Comparison of ENCODE assay signal across 30 cellular contexts in the genomic region with DNA sequence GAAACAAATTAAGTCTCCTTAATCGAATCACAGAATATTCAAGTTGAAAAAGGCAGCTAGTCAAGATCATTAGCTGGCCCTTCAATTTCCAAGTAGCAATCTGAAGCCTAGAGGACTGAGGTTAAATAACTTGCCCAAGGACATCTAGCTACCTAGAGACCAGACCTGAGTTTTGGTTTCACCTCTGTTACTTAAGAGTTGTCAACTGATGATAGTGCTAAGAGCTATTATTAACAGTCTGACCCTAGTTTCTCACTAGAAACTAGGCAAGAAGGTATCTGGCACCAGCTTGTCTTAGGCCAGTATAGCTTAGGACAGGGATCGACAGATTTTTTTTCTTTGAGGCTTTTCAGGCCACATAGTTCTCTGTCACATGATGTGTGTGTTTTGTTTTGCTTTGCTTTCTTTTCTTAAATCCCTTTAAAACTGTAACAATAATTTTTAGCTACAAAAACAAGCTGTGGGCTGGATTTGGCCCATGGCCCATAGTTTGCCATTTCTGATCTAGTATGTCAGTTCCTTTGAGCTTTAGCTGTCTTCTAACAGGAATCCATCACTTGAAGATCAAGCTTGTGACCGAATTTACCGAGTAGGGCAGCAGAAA. TPM values are rescaled to one million over a fixed set of nuclear protein-coding genes. Genes with fewer than 3 reads are reported as not detected.
DNase-seq lines count a peak whose midpoint lies in the region; ATAC-seq, FAIRE-seq and TF ChIP-seq lines count a peak whose summit lies in the region.
"Had no signal": no experiment of that assay in that cellular context is flagged by ENCODE, and none has a peak within 500 bp of the region (broad histone marks: within the 10 kb centered on the region; RNA-seq: fewer than 3 reads in every experiment).

No MANE protein-coding gene starts in this region.

- no peak overlapping the region for H3K4me2 ChIP-seq in GM12878 (ENCODE audit: control insufficient read depth, insufficient read depth)

- no peak for FAIRE-seq in GM12878 (lab: Jason Lieb, UNC)

- no peaks in the 10 kb centered on the region for H3K4me1 ChIP-seq in GM12878 (ENCODE audit: control insufficient read depth, insufficient read depth, low read length)
- peaks cover 2 to 25% of the 10 kb centered on the region in 2 donors for H3K4me1 ChIP-seq in ascending aorta
- peaks cover 2 to 4% of the 10 kb centered on the region in 2 donors for H3K4me1 ChIP-seq in aorta (ENCODE audit: control insufficient read depth in 1 of 2, insufficient read depth in 2 of 2, low read length in 2 of 2)
- H3K4me1 ChIP-seq: spleen, upper lobe of right lung had no signal

- no peak overlapping the region for H3K27ac ChIP-seq in GM12878 (ENCODE audit: control insufficient read depth, insufficient read depth)
- H3K27ac ChIP-seq in ascending aorta, result peak overlapping the region in 1 of 2 donors; percentile 42
- H3K27ac ChIP-seq in aorta (ENCODE audit: low read depth in 1 of 2, low read length in 2 of 2), result no peak overlapping the region
- H3K27ac ChIP-seq: foreskin keratinocyte, Peyer's patch, spleen, upper lobe of right lung had no signal

- H3K27me3 ChIP-seq in GM12878 (replicated peaks in 1 of 2; ENCODE audit: control insufficient read depth in 2 of 2, insufficient read depth in 2 of 2, low read length in 1 of 2) (no peaks in the 10 kb centered on the region), ascending aorta (no peaks in the 10 kb centered on the region), aorta (ENCODE audit: control insufficient read depth in 1 of 2, insufficient read depth in 2 of 2, low read length in 1 of 2) (no peaks in the 10 kb centered on the region)
- H3K27me3 ChIP-seq: BE2C, foreskin keratinocyte, Peyer's patch, spleen, upper lobe of right lung had no signal

- in situ Hi-C loops in GM12878 (cut with MboI), result no loop called here

- H3K79me2 ChIP-seq in GM12878 (ENCODE audit: control insufficient read depth, insufficient read depth, low read length), result no peaks in the 10 kb centered on the region

- no peak for TF ChIP-seq EP300 in GM12878 (IDR thresholded peaks at IDR 0.05; ENCODE audit: borderline replicate concordance in 1 of 2, control insufficient read depth in 1 of 2, low read depth in 2 of 2, low read length in 2 of 2)

- no peak overlapping the region for H2AFZ ChIP-seq in GM12878 (ENCODE audit: control insufficient read depth, low read depth, low read length)

- ATAC-seq in HG02678 (IDR thresholded peaks at IDR 0.05; ENCODE audit: unreplicated experiment), result peak; percentile 43
- no peak for ATAC-seq in GM12878
- ATAC-seq in aorta (ENCODE audit: low FRiP score), result no peak
- ATAC-seq: esophagus mucosa, foreskin keratinocyte, HCT116, left lobe of liver, natural killer cell, upper lobe of right lung had no signal

- TF ChIP-seq POLR2A in GM12878 (IDR thresholded peaks at IDR 0.05; ENCODE audit: low read depth, low read length), result no peak

- SMC1A ChIA-PET in GM12878 (lab: Charles Lee; ENCODE audit: uncharacterized antibody, unreplicated experiment), result interaction anchor here (0.9 to 1.1 kb wide), 2 partner anchors 10 to 31 kb away, joined by 4 to 5 read pairs; no protein-coding TSS in a partner anchor

- H3K36me3 ChIP-seq in GM12878 (ENCODE audit: control insufficient read depth in 2 of 2, insufficient read depth in 2 of 2, low read length in 1 of 2), result peaks cover 15 to 61% of the 10 kb centered on the region in 2 experiments
- H3K36me3 ChIP-seq in ascending aorta, result peaks cover 2 to 5% of the 10 kb centered on the region in 2 donors
- no peaks in the 10 kb centered on the region for H3K36me3 ChIP-seq in aorta (ENCODE audit: control insufficient read depth in 1 of 2, insufficient read depth in 2 of 2, low read length in 1 of 2)
- H3K36me3 ChIP-seq: BE2C had no signal

- BruUV-seq in GM12878 (replicated peaks; lab: Mats Ljungman, UMichigan), result TSS peak; percentile 8

- RAD21 ChIA-PET in GM12878 (lab: Charles Lee; ENCODE audit: unreplicated experiment), result no interaction called here

- POLR2A ChIA-PET in GM12878 (lab: Charles Lee), result interaction anchor here (0.7 to 1.0 kb wide), 3 partner anchors 13 to 437 kb away, joined by 3 to 6 read pairs (median 4); no protein-coding TSS in a partner anchor

- CTCF ChIA-PET in GM12878 (lab: Yijun Ruan, JAX), result interaction anchor here (0.6 to 1.4 kb wide), 6 partner anchors 17 to 668 kb away, joined by 3 to 8 read pairs (median 4); no protein-coding TSS in a partner anchor

- DNase-seq in EH (ENCODE audit: low read depth), result peak; percentile 51
- DNase-seq in GM12878 (ENCODE audit: low read depth, low spot score), result no peak
- DNase-seq in myocyte (ENCODE audit: low read depth), result peak; percentile 45
- DNase-seq in NCI-H1417 treated with DMSO at 0.1 percent for 48 hours (lab: John Stamatoyannopoulos, UW), result no peak
- no peak for DNase-seq in DMS53 (lab: John Stamatoyannopoulos, UW)
- DNase-seq in ascending aorta (ENCODE audit: low spot score in 2 of 2), result no peak
- no peak for DNase-seq in aorta
- DNase-seq: ACHN; activated CD4-positive, alpha-beta T cell treated with anti-CD3 and anti-CD28 coated beads for 4 hours; activated gamma-delta T cell treated with Interleukin-2 at 50 U/mL for 16 hours; activated T-cell treated with anti-CD3 and anti-CD28 coated beads for 4 hours; BE2C; DMS153; foreskin keratinocyte; Kasumi-1; midbrain; natural killer cell; NCI-H1048; NCI-H1694 treated with DMSO at 0.1 percent for 48 hours; NCI-H526 treated with DMSO at 0.1 percent for 48 hours; Peyer's patch; spleen; SW 1271; T-helper 9 cell; upper lobe of right lung had no signal

- H3K9me3 ChIP-seq in GM12878 (replicated peaks; ENCODE audit: control insufficient read depth, insufficient read depth, low read length) (no peaks in the 10 kb centered on the region), ascending aorta (no peaks in the 10 kb centered on the region), aorta (ENCODE audit: control insufficient read depth, low read length) (no peaks in the 10 kb centered on the region)
- H3K9me3 ChIP-seq: BE2C, Peyer's patch, spleen, upper lobe of right lung had no signal

- H3K4me3 ChIP-seq in GM12878 (no peak overlapping the region), ascending aorta (no peak overlapping the region), aorta (ENCODE audit: low read length in 2 of 2) (no peak overlapping the region)
- H3K4me3 ChIP-seq: coronary artery, Peyer's patch, spleen, upper lobe of right lung had no signal

- no peak for TF ChIP-seq RAD21 in GM12878 (IDR thresholded peaks at IDR 0.05; ENCODE audit: insufficient read depth, low read depth, low read length)

- no peaks in the 10 kb centered on the region for H4K20me1 ChIP-seq in GM12878 (ENCODE audit: control insufficient read depth, insufficient read depth)

- WGBS in GM12878 (ENCODE audit: insufficient coverage, insufficient replicate concordance, low lambda C conversion rate, missing lambda C conversion rate), result 90% methylated on average over 4 of the region's 4 CpGs
- 31 to 38% methylated on average over 4 of the region's 4 CpGs for WGBS in aorta, 2 donors

- no peak for TF ChIP-seq CTCF in GM12878 (IDR thresholded peaks at IDR 0.05 in 2 of 3, conservative IDR thresholded peaks at IDR 0.05 in 1 of 3; ENCODE audit: control insufficient read depth in 2 of 3, extremely low read depth in 1 of 3, insufficient read depth in 1 of 3, low read depth in 3 of 3, low read length in 3 of 3)
- TF ChIP-seq CTCF in ascending aorta (IDR thresholded peaks at IDR 0.05), result no peak

- intact Hi-C loops in GM12878 (cut with micrococcal nuclease; ENCODE audit: unreplicated experiment), result no loop called here
- intact Hi-C loops in ascending aorta (cut with DNase I), result loop anchor here (10.0 kb wide), 1 partner anchor 506 kb away; a partner anchor contains a TSS
- intact Hi-C loops in aorta (cut with DNase I), result loop anchor here in 1 of 2 donors (2.0 kb wide), 1 partner anchor 22 kb away; a partner anchor contains a TSS

- no peak overlapping the region for H3K9ac ChIP-seq in GM12878 (ENCODE audit: control insufficient read depth, insufficient read depth, low read length)

RNA-seq across cellular contexts. Expression of a gene that starts 23.2 kb away (rescaled TPM):
- 0.47 and 0.58 TPM in 2 replicates for total RNA-seq in GM12878 (2013; cell fraction: nucleolus; rRNA removed)
- total RNA-seq in GM12878 (2014; rRNA removed) (0.40 and 0.54 TPM in 2 replicates), GM12878 (2014; rRNA removed; fragmentation: Illumina TruSeq; extraction: Trizol) (0.23 and 0.31 TPM in 2 replicates), GM12878 (2021) (0.44 and 0.48 TPM in 2 replicates), myocyte (14.4 and 17.1 TPM in 2 replicates), ascending aorta (1.9 TPM), aorta (1 to 10 TPM; 2.5 to 5.0 TPM)
- polyA plus RNA-seq in GM12878 (2011; ENCODE audit: low read depth), result 0.92 TPM
- polyA plus RNA-seq in GM12878 (2011; rRNA removed) (0.30 and 0.48 TPM in 2 replicates), GM12878 (2014; fragmentation: Illumina TruSeq; extraction: Trizol) (0.54 and 0.56 TPM in 2 replicates), GM12878 (2014; fragmentation: Nextera tagmentation; extraction: Ambion mirVana) (under 1 TPM; 0.42 TPM), GM12878 (2014; rRNA removed) (0.43 and 0.56 TPM in 2 replicates), GM12878 (2016; fragmentation: Nextera tagmentation; extraction: Ambion mirVana) (under 1 TPM; 0.60 to 0.86 TPM), aorta (10 to 100 TPM in 1 of 2 donors, under 1 TPM in 1; 0.25 to 23.9 TPM)
- 0.54 and 0.64 TPM in 2 replicates for polyA plus RNA-seq in GM12878 (2011; cell fraction: cytosol; rRNA removed)
- polyA plus RNA-seq in GM12878 (2011; cell fraction: nucleus; rRNA removed), result 0.78 and 1.1 TPM in 2 replicates
- polyA plus RNA-seq in GM12878 (2012), result 0.87 and 0.88 TPM in 2 replicates
- polyA minus RNA-seq in GM12878 (2011; rRNA and poly(A)+ RNA removed), result 0.15 TPM in 2 replicates
- polyA minus RNA-seq in GM12878 (2011; cell fraction: cytosol; rRNA and poly(A)+ RNA removed), result not detected in 2 replicates
- polyA minus RNA-seq in GM12878 (2011; cell fraction: nucleus; rRNA and poly(A)+ RNA removed), result 0.12 and 0.57 TPM in 2 replicates
- polyA plus RNA-seq in myocyte (2012), result 8.0 TPM

RNA-seq across cellular contexts. Expression of a gene that starts 38.3 kb away (rescaled TPM):
- total RNA-seq in GM12878 (2013; cell fraction: nucleolus; rRNA removed), result 655 and 686 TPM in 2 replicates
- total RNA-seq in GM12878 (2014; rRNA removed), result 82.1 and 96.0 TPM in 2 replicates
- total RNA-seq in GM12878 (2014; rRNA removed; fragmentation: Illumina TruSeq; extraction: Trizol), result 74.3 and 75.4 TPM in 2 replicates
- total RNA-seq in GM12878 (2021), result 114 and 121 TPM in 2 replicates
- 12.0 TPM for polyA plus RNA-seq in GM12878 (2011; ENCODE audit: low read depth)
- 132 and 134 TPM in 2 replicates for polyA plus RNA-seq in GM12878 (2011; rRNA removed)
- polyA plus RNA-seq in GM12878 (2011; cell fraction: cytosol; rRNA removed), result 98.6 and 111 TPM in 2 replicates
- 189 and 202 TPM in 2 replicates for polyA plus RNA-seq in GM12878 (2011; cell fraction: nucleus; rRNA removed)
- polyA plus RNA-seq in GM12878 (2012), result 22.7 and 35.5 TPM in 2 replicates
- 63.8 and 94.6 TPM in 2 replicates for polyA plus RNA-seq in GM12878 (2014; fragmentation: Illumina TruSeq; extraction: Trizol)
- polyA plus RNA-seq in GM12878 (2014; fragmentation: Nextera tagmentation; extraction: Ambion mirVana), result 10 to 100 TPM; 17.7 to 20.8 TPM
- polyA plus RNA-seq in GM12878 (2014; rRNA removed), result 63.9 and 66.4 TPM in 2 replicates
- 100 to 1,000 TPM; 110 to 125 TPM for polyA plus RNA-seq in GM12878 (2016; fragmentation: Nextera tagmentation; extraction: Ambion mirVana)
- polyA minus RNA-seq in GM12878 (2011; rRNA and poly(A)+ RNA removed), result 79.6 and 137 TPM in 2 replicates
- polyA minus RNA-seq in GM12878 (2011; cell fraction: cytosol; rRNA and poly(A)+ RNA removed), result 44.4 and 49.2 TPM in 2 replicates
- 111 and 144 TPM in 2 replicates for polyA minus RNA-seq in GM12878 (2011; cell fraction: nucleus; rRNA and poly(A)+ RNA removed)
- 11.6 and 11.8 TPM in 2 replicates for total RNA-seq in myocyte
- polyA plus RNA-seq in myocyte (2012), result 5.5 TPM
- 4.4 TPM for total RNA-seq in ascending aorta
- 10 to 100 TPM; 12.5 to 18.8 TPM for total RNA-seq in aorta
- 1 to 10 TPM in 1 of 2 donors, under 1 TPM in 1; 0.63 to 4.7 TPM for polyA plus RNA-seq in aorta

Comparison
In these comparisons a context has a peak if more than half of its experiments do, and no peak if none do; other contexts are left out.
1. DNase-seq: peak in EH (single experiment) and myocyte (single experiment); none in GM12878 (single experiment), NCI-H1417 treated with DMSO at 0.1 percent for 48 hours (single experiment), DMS53 (single experiment), ascending aorta (0 of 2) and aorta (0 of 2).